8 cellular contexts compared by ENCODE assay signal in the genomic region with DNA sequence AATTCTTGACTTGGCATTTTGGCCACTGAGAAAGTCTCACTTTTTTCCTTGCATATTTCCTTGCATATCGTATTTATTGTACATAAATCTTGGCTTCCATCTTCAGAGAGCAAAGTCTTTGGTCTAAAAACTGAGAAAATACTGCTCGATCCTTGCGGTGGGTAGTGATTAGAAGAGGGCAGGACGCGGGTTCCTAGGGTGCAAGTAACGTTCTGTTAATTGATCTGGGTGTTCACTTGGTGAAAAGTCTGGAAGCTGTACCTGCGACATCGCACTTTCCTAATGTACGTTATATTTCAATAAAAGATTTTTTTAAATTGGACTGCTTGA. TPM values are rescaled to one million over a fixed set of nuclear protein-coding genes. Genes with fewer than 3 reads are reported as not detected.
A peak's percentile ranks its signal among the peaks of the same experiment; 100 is the strongest.
DNase-seq lines count a peak whose midpoint lies in the region; ATAC-seq and TF ChIP-seq lines count a peak whose summit lies in the region.

No MANE protein-coding gene starts in this region.

- peak overlapping the region; percentile 87 for H3K27ac Mint-ChIP-seq in activated CD4-positive, alpha-beta T cell treated with anti-CD3 and anti-CD28 coated beads, Interleukin-2, amount 10 ng/mL, durations not matched to agents 24 days and 14 days

- CTCF ChIA-PET in RWPE1 (lab: Yijun Ruan, JAX) = interaction anchor here (1.0 to 1.1 kb wide), 3 partner anchors 23 to 143 kb away, joined by 3 to 4 read pairs (median 4); no protein-coding TSS in a partner anchor

- peaks cover 30% of the 10 kb centered on the region for H3K36me3 Mint-ChIP-seq in activated CD4-positive, alpha-beta T cell treated with anti-CD3 and anti-CD28 coated beads, Interleukin-2, amount 10 ng/mL, durations not matched to agents 24 days and 14 days (ENCODE audit: low read depth)

- ATAC-seq in HG02678 (IDR thresholded peaks at IDR 0.05; ENCODE audit: unreplicated experiment) (no peak), HG02938 (IDR thresholded peaks at IDR 0.05; ENCODE audit: unreplicated experiment) (no peak)

- intact Hi-C loops in activated CD4-positive, alpha-beta T cell treated with anti-CD3 and anti-CD28 coated beads, Interleukin-2, amount 10 ng/mL, durations not matched to agents 24 days and 14 days (cut with micrococcal nuclease) = loop anchor here (1.0 to 10.0 kb wide), 5 partner anchors 8 to 480 kb away; partner anchors contain the start of genes RNF157 and UNK

- peak overlapping the region; percentile 81 for H3K4me3 Mint-ChIP-seq in activated CD4-positive, alpha-beta T cell treated with anti-CD3 and anti-CD28 coated beads, Interleukin-2, amount 10 ng/mL, durations not matched to agents 24 days and 14 days

- no peaks in the 10 kb centered on the region for H3K9me3 ChIP-seq in stomach smooth muscle (ENCODE audit: control insufficient read depth in 2 of 2, low read length in 2 of 2)

- peaks cover 37% of the 10 kb centered on the region for H3K4me1 ChIP-seq in stomach smooth muscle (ENCODE audit: control insufficient read depth, insufficient read depth, low read length)

- no peaks in the 10 kb centered on the region for H3K27me3 Mint-ChIP-seq in activated CD4-positive, alpha-beta T cell treated with anti-CD3 and anti-CD28 coated beads, Interleukin-2, amount 10 ng/mL, durations not matched to agents 24 days and 14 days

- no peaks in the 10 kb centered on the region for H3K36me3 ChIP-seq in stomach smooth muscle (ENCODE audit: control insufficient read depth in 2 of 2, insufficient read depth in 2 of 2, low read length in 2 of 2)

- no peak for TF ChIP-seq CTCF in RWPE1 (conservative IDR thresholded peaks at IDR 0.05; ENCODE audit: low read depth)
- TF ChIP-seq CTCF in fibroblast of the aortic adventitia (IDR thresholded peaks at IDR 0.05; ENCODE audit: insufficient read depth, low read length) = no peak

- peak overlapping the region; percentile 14 to 35 for H3K9ac ChIP-seq in stomach smooth muscle (ENCODE audit: low read length in 2 of 2)

- peaks cover 50% of the 10 kb centered on the region for H3K4me1 Mint-ChIP-seq in activated CD4-positive, alpha-beta T cell treated with anti-CD3 and anti-CD28 coated beads, Interleukin-2, amount 10 ng/mL, durations not matched to agents 24 days and 14 days

- no peaks in the 10 kb centered on the region for H3K27me3 ChIP-seq in stomach smooth muscle (ENCODE audit: control insufficient read depth in 1 of 2, insufficient read depth in 2 of 2, low read length in 2 of 2)

- H3K4me3 ChIP-seq in fibroblast of the aortic adventitia (ENCODE audit: low read depth, low read length) = peak overlapping the region; percentile 47
- H3K4me3 ChIP-seq in stomach smooth muscle (ENCODE audit: low read length in 2 of 2) = no peak overlapping the region

- H3K9me3 Mint-ChIP-seq in activated CD4-positive, alpha-beta T cell treated with anti-CD3 and anti-CD28 coated beads, Interleukin-2, amount 10 ng/mL, durations not matched to agents 24 days and 14 days = no peaks in the 10 kb centered on the region

- peak overlapping the region; percentile 93 for H3K27ac ChIP-seq in RWPE1
- peak overlapping the region; percentile 58 for H3K27ac ChIP-seq in stomach smooth muscle (ENCODE audit: low read length)

- POLR2A ChIA-PET in RWPE1 (lab: Yijun Ruan, JAX; ENCODE audit: low non-redundant PET) = interaction anchor here (0.6 to 0.7 kb wide), 2 partner anchors 26 to 184 kb away, joined by 3 to 6 read pairs; no protein-coding TSS in a partner anchor

- DNase-seq in activated CD4-positive, alpha-beta T cell treated with anti-CD3 and anti-CD28 coated beads, Interleukin-2, amount 10 ng/mL, durations not matched to agents 24 days and 14 days = no peak
- DNase-seq in activated CD4-positive, alpha-beta T cell treated with anti-CD3 and anti-CD28 coated beads for 1 hour = no peak
- DNase-seq in RWPE1 (ENCODE audit: low spot score) (no peak), fibroblast of the aortic adventitia (ENCODE audit: low read depth) (no peak), NCI-H1048 (lab: John Stamatoyannopoulos, UW) (no peak)

RNA-seq across cellular contexts. Expression of gene UBALD2, which starts 0.8 kb away (rescaled TPM):
- total RNA-seq in activated CD4-positive, alpha-beta T cell treated with anti-CD3 and anti-CD28 coated beads, Interleukin-2, amount 10 ng/mL, durations not matched to agents 24 days and 14 days = 184 and 189 TPM in 2 replicates
- total RNA-seq in fibroblast of the aortic adventitia (ENCODE audit: low replicate concordance) = 1.9 and 3.7 TPM in 2 replicates

RNA-seq across cellular contexts. Expression of gene RNF157, which starts 24.1 kb away (rescaled TPM):
- total RNA-seq in activated CD4-positive, alpha-beta T cell treated with anti-CD3 and anti-CD28 coated beads, Interleukin-2, amount 10 ng/mL, durations not matched to agents 24 days and 14 days = 35.0 and 42.4 TPM in 2 replicates
- total RNA-seq in fibroblast of the aortic adventitia (ENCODE audit: low replicate concordance) = 0.08 and 0.18 TPM in 2 replicates

RNA-seq across cellular contexts. Expression of gene QRICH2, which starts 43.7 kb away (rescaled TPM):
- total RNA-seq in activated CD4-positive, alpha-beta T cell treated with anti-CD3 and anti-CD28 coated beads, Interleukin-2, amount 10 ng/mL, durations not matched to agents 24 days and 14 days = 2.2 and 2.5 TPM in 2 replicates
- total RNA-seq in fibroblast of the aortic adventitia (ENCODE audit: low replicate concordance) = 1.8 and 2.2 TPM in 2 replicates

Comparison
In these comparisons a context has a peak if more than half of its experiments do, and no peak if none do; other contexts are left out.
1. RNA of gene UBALD2, which starts 0.8 kb away (total RNA-seq): 184 to 189 TPM in activated CD4-positive, alpha-beta T cell treated with anti-CD3 and anti-CD28 coated beads, Interleukin-2, amount 10 ng/mL, durations not matched to agents 24 days and 14 days; 1.9 to 3.7 TPM in fibroblast of the aortic adventitia; every median in the first group is over 10 times any median in the second.
2. RNA of gene RNF157, which starts 24.1 kb away (total RNA-seq): 35.0 to 42.4 TPM in activated CD4-positive, alpha-beta T cell treated with anti-CD3 and anti-CD28 coated beads, Interleukin-2, amount 10 ng/mL, durations not matched to agents 24 days and 14 days; 0.08 to 0.18 TPM in fibroblast of the aortic adventitia; every median in the first group is over 10 times any median in the second.